1 cellular context compared by ENCODE assay signal in the genomic region with DNA sequence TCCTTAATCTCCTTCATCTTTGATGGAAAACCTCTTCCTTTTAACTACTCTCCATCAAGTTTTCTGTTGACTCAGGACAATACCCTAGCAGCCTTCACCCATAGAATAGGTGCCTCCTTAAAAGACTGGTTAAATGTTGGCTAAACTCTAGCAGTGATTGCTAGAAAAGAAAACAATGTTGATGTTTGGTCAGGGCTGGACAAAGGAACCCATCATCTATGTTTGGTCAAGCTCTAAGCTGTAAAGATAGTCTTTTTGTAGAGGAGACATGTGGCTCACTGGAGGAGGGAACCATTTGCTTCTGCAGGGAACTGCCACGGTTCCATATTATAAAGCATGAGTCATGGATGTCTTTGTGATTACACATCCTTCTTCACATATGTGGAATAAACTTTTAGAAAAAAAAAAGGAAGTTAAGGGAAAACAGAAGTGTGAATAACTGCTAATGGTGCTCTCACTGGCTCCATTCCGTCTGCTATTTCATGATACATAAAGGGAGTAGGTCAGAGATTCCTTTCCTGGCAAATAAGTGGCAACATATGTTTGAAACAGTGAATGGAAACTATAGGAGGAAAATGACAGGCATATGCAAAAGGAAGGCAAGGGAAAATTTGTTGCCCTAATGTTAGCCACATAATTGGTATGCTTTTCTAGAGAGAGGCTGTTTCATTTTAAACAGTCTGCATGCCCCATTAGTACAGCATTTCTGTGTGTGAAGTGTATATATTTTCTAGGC.
TF ChIP-seq lines count a peak whose summit lies in the region.

No MANE protein-coding gene starts in this region.

TF ChIP-seq in H1, 55 proteins besides CTCF, POLR2A, EP300 and RAD21 (continued from another document):
- no peak for TF ChIP-seq ZNF274 (IDR thresholded peaks at IDR 0.05; ENCODE audit: borderline replicate concordance, extremely low read depth, low read length)
TF ChIP-seq in H1: peak in this region for 0.
